12 cellular contexts compared by ENCODE assay signal in the genomic region with DNA sequence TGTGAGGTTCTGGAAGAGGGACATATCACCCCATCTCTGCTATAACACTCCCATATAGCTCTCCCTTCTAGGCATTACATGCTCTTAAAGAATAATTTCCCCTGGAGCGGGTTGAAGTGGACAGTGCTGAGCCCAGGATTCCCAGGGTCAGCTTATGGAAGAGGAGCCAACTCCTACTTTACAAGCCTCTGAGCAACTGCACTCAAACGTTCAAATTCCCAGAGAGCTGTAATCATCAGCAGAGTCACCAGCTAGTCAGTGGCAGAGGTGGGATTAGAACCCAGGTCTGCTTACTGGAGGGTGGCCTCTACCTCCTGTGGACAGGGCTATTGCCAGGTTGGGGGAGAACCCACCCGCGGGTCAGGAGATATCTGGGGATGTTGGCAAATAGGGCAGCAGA. TPM values are rescaled to one million over a fixed set of nuclear protein-coding genes. Genes with fewer than 3 reads are reported as not detected.
DNase-seq lines count a peak whose midpoint lies in the region; FAIRE-seq and TF ChIP-seq lines count a peak whose summit lies in the region.
"Had no signal": no experiment of that assay in that cellular context is flagged by ENCODE, and none has a peak within 500 bp of the region (broad histone marks: within the 10 kb centered on the region; RNA-seq: fewer than 3 reads in every experiment).

No MANE protein-coding gene starts in this region.

- no peaks in the 10 kb centered on the region for H3K36me3 Mint-ChIP-seq in activated CD4-positive, alpha-beta T cell treated with anti-CD3 and anti-CD28 coated beads, Interleukin-2, amount 10 ng/mL, durations not matched to agents 7 days and 5 days (ENCODE audit: low read depth)
- H3K36me3 Mint-ChIP-seq in astrocyte (ENCODE audit: low read depth, unreplicated experiment), result no peaks in the 10 kb centered on the region

- H3K27me3 Mint-ChIP-seq in activated CD4-positive, alpha-beta T cell treated with anti-CD3 and anti-CD28 coated beads, Interleukin-2, amount 10 ng/mL, durations not matched to agents 7 days and 5 days, result peaks cover 51% of the 10 kb centered on the region
- H3K27me3 Mint-ChIP-seq in astrocyte (ENCODE audit: low read depth, unreplicated experiment), result peaks cover 46% of the 10 kb centered on the region

- no peak overlapping the region for H3K18ac ChIP-seq in mesendoderm (ENCODE audit: low read length)

- no peak for TF ChIP-seq CTCF in astrocyte (IDR thresholded peaks at IDR 0.05; ENCODE audit: insufficient read depth, low read depth, low read length)
- no peak for TF ChIP-seq CTCF in thyroid gland (IDR thresholded peaks at IDR 0.05)

- no CpG with 5 or more reads among the region's 4 CpGs for WGBS in mesendoderm (ENCODE audit: extremely low coverage, insufficient coverage, low lambda C conversion rate)
- WGBS in thyroid gland, 2 donors, result 32 to 53% methylated on average over 4 of the region's 4 CpGs

- H3K79me2 ChIP-seq in astrocyte (ENCODE audit: insufficient read depth, low read length) (no peaks in the 10 kb centered on the region), mesendoderm (ENCODE audit: control insufficient read depth, insufficient read depth, low read length) (no peaks in the 10 kb centered on the region)

- H3K27ac ChIP-seq in astrocyte (ENCODE audit: low read depth, low read length) (no peak overlapping the region), mesendoderm (ENCODE audit: low read depth, low read length) (no peak overlapping the region), thyroid gland (peak overlapping the region; percentile 70 to 87 (median 84))

- H2AFZ ChIP-seq in astrocyte (ENCODE audit: low read depth, low read length), result no peak overlapping the region

- CTCF ChIA-PET in activated CD4-positive, alpha-beta T cell treated with anti-CD3 and anti-CD28 coated beads, Interleukin-2, amount 10 ng/mL, durations not matched to agents 7 days and 5 days (lab: Charles Lee), result no interaction called here

- DNase-seq in activated CD4-positive, alpha-beta T cell treated with anti-CD3 and anti-CD28 coated beads, Interleukin-2, amount 10 ng/mL, durations not matched to agents 7 days and 5 days, result no peak
- no peak for DNase-seq in activated CD4-positive, alpha-beta T cell treated with anti-CD3 and anti-CD28 coated beads for 48 hours
- DNase-seq in astrocyte (ENCODE audit: low read depth) (no peak), mesendoderm (no peak), thyroid gland (no peak), SHP77 (lab: John Stamatoyannopoulos, UW) (no peak), SKM-1 (lab: John Stamatoyannopoulos, UW; ENCODE audit: unreplicated experiment) (no peak), hypothalamus (lab: John Stamatoyannopoulos, UW) (no peak)
- DNase-seq: activated CD8-positive, alpha-beta memory T cell treated with anti-CD3 and anti-CD28 coated beads, Interleukin-2, amount 50 U/mL, for 48 hours; dermis blood vessel endothelial cell; NCI-H187 had no signal

- no peak overlapping the region for H2AK5ac ChIP-seq in mesendoderm (ENCODE audit: low read length)

- H4K5ac ChIP-seq in mesendoderm (ENCODE audit: low read length), result no peak overlapping the region

- TF ChIP-seq POLR2A in thyroid gland (IDR thresholded peaks at IDR 0.05), result no peak

- H2BK15ac ChIP-seq in mesendoderm (replicated peaks; ENCODE audit: low read depth), result no peak overlapping the region

- H3K9ac ChIP-seq in astrocyte (ENCODE audit: low read length) (no peak overlapping the region), mesendoderm (ENCODE audit: low read length) (no peak overlapping the region)

- no peak overlapping the region for H4K8ac ChIP-seq in mesendoderm (ENCODE audit: low read depth, low read length)

- peaks cover 17% of the 10 kb centered on the region for H3K4me1 Mint-ChIP-seq in activated CD4-positive, alpha-beta T cell treated with anti-CD3 and anti-CD28 coated beads, Interleukin-2, amount 10 ng/mL, durations not matched to agents 7 days and 5 days
- peaks cover 12% of the 10 kb centered on the region for H3K4me1 Mint-ChIP-seq in astrocyte (ENCODE audit: low read depth, unreplicated experiment)

- H3K27ac Mint-ChIP-seq in activated CD4-positive, alpha-beta T cell treated with anti-CD3 and anti-CD28 coated beads, Interleukin-2, amount 10 ng/mL, durations not matched to agents 7 days and 5 days, result no peak overlapping the region
- H3K27ac Mint-ChIP-seq in astrocyte (ENCODE audit: unreplicated experiment), result no peak overlapping the region

- peaks cover 2% of the 10 kb centered on the region for H3K79me1 ChIP-seq in mesendoderm (ENCODE audit: low read length)

- H2BK5ac ChIP-seq in mesendoderm (ENCODE audit: low read length), result no peak overlapping the region

- no peaks in the 10 kb centered on the region for H3K36me3 ChIP-seq in astrocyte (ENCODE audit: insufficient read depth, low read length)
- no peaks in the 10 kb centered on the region for H3K36me3 ChIP-seq in mesendoderm (ENCODE audit: control insufficient read depth, insufficient read depth, low read length)
- H3K36me3 ChIP-seq in thyroid gland, result no peaks in the 10 kb centered on the region

- H3K4me2 ChIP-seq in astrocyte (ENCODE audit: low read length) (peak overlapping the region; percentile 89), mesendoderm (ENCODE audit: low read length) (no peak overlapping the region)

- no peaks in the 10 kb centered on the region for H3K9me3 Mint-ChIP-seq in activated CD4-positive, alpha-beta T cell treated with anti-CD3 and anti-CD28 coated beads, Interleukin-2, amount 10 ng/mL, durations not matched to agents 7 days and 5 days
- H3K9me3 Mint-ChIP-seq in astrocyte (ENCODE audit: unreplicated experiment), result no peaks in the 10 kb centered on the region

- no peak overlapping the region for H3K4ac ChIP-seq in mesendoderm (ENCODE audit: low read depth, low read length)

- H4K20me1 ChIP-seq in astrocyte (ENCODE audit: insufficient read depth, low read length), result no peaks in the 10 kb centered on the region

- peaks cover 6% of the 10 kb centered on the region for H3K4me1 ChIP-seq in astrocyte (ENCODE audit: insufficient read depth, low read length)
- no peaks in the 10 kb centered on the region for H3K4me1 ChIP-seq in mesendoderm (ENCODE audit: control insufficient read depth, low read depth, low read length)
- H3K4me1 ChIP-seq in thyroid gland, result peaks cover 3 to 14% of the 10 kb centered on the region in 2 donors

- H3K56ac ChIP-seq in mesendoderm (ENCODE audit: low read length), result no peak overlapping the region

- H3K4me3 ChIP-seq in astrocyte (ENCODE audit: insufficient read depth, low read depth, low read length), result no peak overlapping the region
- no peak overlapping the region for H3K4me3 ChIP-seq in mesendoderm (ENCODE audit: low read length)
- H3K4me3 ChIP-seq in thyroid gland (replicated peaks in 1 of 3), result peak overlapping the region in 1 of 3 donors; percentile 55

- H3K27me3 ChIP-seq in astrocyte (ENCODE audit: insufficient read depth, low read length) (peaks cover 5% of the 10 kb centered on the region), mesendoderm (ENCODE audit: insufficient read depth, low read length, poor library complexity) (peaks cover 2% of the 10 kb centered on the region), thyroid gland (no peaks in the 10 kb centered on the region)

- peak overlapping the region; percentile 63 for H3K4me3 Mint-ChIP-seq in activated CD4-positive, alpha-beta T cell treated with anti-CD3 and anti-CD28 coated beads, Interleukin-2, amount 10 ng/mL, durations not matched to agents 7 days and 5 days
- H3K4me3 Mint-ChIP-seq in astrocyte (ENCODE audit: unreplicated experiment), result peak overlapping the region; percentile 82

- intact Hi-C loops in thyroid gland (cut with DNase I), result no loop called here

- FAIRE-seq in astrocyte (lab: Jason Lieb, UNC), result no peak
- FAIRE-seq: islet of Langerhans had no signal

- H3K9me3 ChIP-seq in astrocyte (ENCODE audit: insufficient read depth, low read depth, low read length), result no peaks in the 10 kb centered on the region
- no peaks in the 10 kb centered on the region for H3K9me3 ChIP-seq in thyroid gland

- H2BK120ac ChIP-seq in mesendoderm (ENCODE audit: low read depth, low read length), result no peak overlapping the region

- POLR2A ChIA-PET in activated CD4-positive, alpha-beta T cell treated with anti-CD3 and anti-CD28 coated beads, Interleukin-2, amount 10 ng/mL, durations not matched to agents 7 days and 5 days (lab: Charles Lee), result no interaction called here

- H3K23ac ChIP-seq in mesendoderm (ENCODE audit: low read length), result peak overlapping the region; percentile 39

RNA-seq across cellular contexts. Expression of gene NEURL1B, which starts 1.4 kb away (rescaled TPM):
- 1 to 10 TPM; 7.8 to 8.7 TPM for total RNA-seq in activated CD4-positive, alpha-beta T cell treated with anti-CD3 and anti-CD28 coated beads, Interleukin-2, amount 10 ng/mL, durations not matched to agents 7 days and 5 days
- 7.5 and 9.8 TPM in 2 replicates for total RNA-seq in astrocyte
- polyA plus RNA-seq in mesendoderm (2013, experiment 1 of 2), result 4.4 TPM
- polyA plus RNA-seq in mesendoderm (2013, experiment 2 of 2), result 4.5 TPM
- total RNA-seq in thyroid gland, result 10 to 100 TPM in 2 of 4 donors, 1 to 10 TPM in 2; 8.2 to 29.9 (median 10.9) TPM

Comparison
In these comparisons a context has a peak if more than half of its experiments do, and no peak if none do; other contexts are left out.
1. H3K27ac ChIP-seq: peak in thyroid gland (3 of 3); none in astrocyte (single experiment) and mesendoderm (single experiment).